Comparison of ENCODE assay signal across 8 cellular contexts in the genomic region with DNA sequence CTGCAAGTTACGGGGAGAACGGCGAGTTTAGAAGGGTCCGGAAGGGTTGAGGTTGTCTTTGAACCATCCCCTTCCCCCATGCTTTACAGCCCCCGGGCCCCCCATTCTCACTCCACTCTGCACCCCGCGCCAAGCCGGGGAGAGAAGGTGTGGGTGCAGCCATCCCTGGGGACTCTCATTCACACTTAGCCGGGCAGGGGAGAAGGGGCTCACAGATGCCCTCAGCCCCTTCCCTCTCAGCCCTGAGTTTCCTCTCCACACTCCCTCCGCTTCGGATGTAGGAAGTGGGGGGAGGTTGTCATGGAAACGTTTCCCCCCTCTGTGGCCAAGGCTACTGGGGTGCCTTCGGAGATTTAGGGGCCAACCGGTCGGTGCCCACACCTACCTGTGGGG. TPM values are rescaled to one million over a fixed set of nuclear protein-coding genes. Genes with fewer than 3 reads are reported as not detected.
DNase-seq lines count a peak whose midpoint lies in the region; ATAC-seq and TF ChIP-seq lines count a peak whose summit lies in the region.

No MANE protein-coding gene starts in this region.

- ATAC-seq in left colon, result no peak

- H3K4me3 Mint-ChIP-seq in nephron progenitor cell, result peak overlapping the region; percentile 97

- H3K4me1 ChIP-seq in MM.1S (ENCODE audit: low read length) (peaks cover 9% of the 10 kb centered on the region), endocrine pancreas (ENCODE audit: control insufficient read depth, insufficient read depth, low read length) (no peaks in the 10 kb centered on the region)

- DNase-seq in MM.1S (no peak), nephron progenitor cell (no peak), putamen (ENCODE audit: low spot score) (no peak), GM03348 (ENCODE audit: low spot score) (no peak), left colon (no peak)
- no peak for DNase-seq in activated CD4-positive, alpha-beta T cell treated with anti-CD3 and anti-CD28 coated beads, Interleukin-2, amount 50 U/mL, for 4 hours

- H3K27ac Mint-ChIP-seq in nephron progenitor cell, result no peak overlapping the region

- intact Hi-C loops in left colon (cut with DNase I, micrococcal nuclease), result no loop called here

- 0 out of 2 replicates have a peak, but pooled peaks cover 7% of the 10 kb centered on the region for H4K20me1 ChIP-seq in MM.1S (ENCODE audit: insufficient read depth, low read length)

- peaks cover 15% of the 10 kb centered on the region for H3K4me1 Mint-ChIP-seq in nephron progenitor cell

- H3K79me2 ChIP-seq in MM.1S (ENCODE audit: low read length), result peaks cover 53% of the 10 kb centered on the region

- H3K9ac ChIP-seq in MM.1S (ENCODE audit: low read length) (peak overlapping the region; percentile 90), endocrine pancreas (ENCODE audit: control insufficient read depth, insufficient read depth, low read length) (peak overlapping the region; percentile 42)

- no peaks in the 10 kb centered on the region for H3K9me2 ChIP-seq in MM.1S (replicated peaks; ENCODE audit: insufficient read depth, low read length)

- peak overlapping the region; percentile 98 for H3K4me2 ChIP-seq in MM.1S (ENCODE audit: low read depth, low read length)

- H3K27me3 ChIP-seq in MM.1S (replicated peaks; ENCODE audit: insufficient read depth, low read length) (no peaks in the 10 kb centered on the region), endocrine pancreas (ENCODE audit: control insufficient read depth, insufficient read depth, low read length) (no peaks in the 10 kb centered on the region)

- peaks cover 16% of the 10 kb centered on the region for H3F3A ChIP-seq in MM.1S (ENCODE audit: insufficient read depth, low read length)

- no peaks in the 10 kb centered on the region for H3K36me3 Mint-ChIP-seq in nephron progenitor cell (ENCODE audit: low read depth)

- H3K36me3 ChIP-seq in MM.1S (replicated peaks; ENCODE audit: insufficient read depth, low read length) (no peaks in the 10 kb centered on the region), endocrine pancreas (ENCODE audit: control insufficient read depth, insufficient read depth, low read length) (no peaks in the 10 kb centered on the region)

- peak overlapping the region; percentile 85 for H3K27ac ChIP-seq in MM.1S (ENCODE audit: low read length)

- H3K9me3 Mint-ChIP-seq in nephron progenitor cell, result no peaks in the 10 kb centered on the region

- H3K4me3 ChIP-seq in GM12875 (ENCODE audit: low read depth, low read length), result peak overlapping the region; percentile 75
- peak overlapping the region; percentile 87 for H3K4me3 ChIP-seq in MM.1S (ENCODE audit: low read length)
- peak overlapping the region; percentile 6 for H3K4me3 ChIP-seq in endocrine pancreas (ENCODE audit: control insufficient read depth, insufficient read depth, low read length)

- TF ChIP-seq CTCF in GM12875 (IDR thresholded peaks at IDR 0.05; ENCODE audit: borderline replicate concordance, insufficient read depth, low read depth, low read length) (no peak), MM.1S (IDR thresholded peaks at IDR 0.05; ENCODE audit: low read length) (no peak), nephron progenitor cell (IDR thresholded peaks at IDR 0.05) (no peak)

- no peaks in the 10 kb centered on the region for H3K9me3 ChIP-seq in MM.1S (replicated peaks; ENCODE audit: insufficient read depth, low read length)
- no peaks in the 10 kb centered on the region for H3K9me3 ChIP-seq in endocrine pancreas (ENCODE audit: control insufficient read depth, low read length)

- peaks cover 4% of the 10 kb centered on the region for H3K27me3 Mint-ChIP-seq in nephron progenitor cell (ENCODE audit: low read depth, poor library complexity)

- H2AFZ ChIP-seq in MM.1S (ENCODE audit: low read length), result no peak overlapping the region

RNA-seq across cellular contexts. Expression of gene CADM1, which starts 0.3 kb away (rescaled TPM):
- 1 to 10 TPM; 3.8 to 5.8 TPM for total RNA-seq in left colon

Comparison
In these comparisons a context has a peak if more than half of its experiments do, and no peak if none do; other contexts are left out.
1. H3K4me3 ChIP-seq: peak in every context shown above with its lines; median percentile 87 in MM.1S; 75 in GM12875; 6 in endocrine pancreas.